Comparison of ENCODE assay signal across 2 cellular contexts in genomic region chr1:206479164-206480125, GRCh38.
A peak's percentile ranks its signal among the peaks of the same experiment; 100 is the strongest.
TF ChIP-seq lines count a peak whose summit lies in the region.

No MANE protein-coding gene starts in this region.

TF ChIP-seq in A549, 52 proteins besides CTCF, POLR2A, EP300 and RAD21:
- TF ChIP-seq PBX3 (IDR thresholded peaks at IDR 0.05) (no peak), POLR2AphosphoS2 (conservative IDR thresholded peaks at IDR 0.05; ENCODE audit: low read length) (no peak), SMC3 (IDR thresholded peaks at IDR 0.05) (peak; percentile 57)
- TF ChIP-seq, protein P1, sequence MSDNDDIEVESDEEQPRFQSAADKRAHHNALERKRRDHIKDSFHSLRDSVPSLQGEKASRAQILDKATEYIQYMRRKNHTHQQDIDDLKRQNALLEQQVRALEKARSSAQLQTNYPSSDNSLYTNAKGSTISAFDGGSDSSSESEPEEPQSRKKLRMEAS (IDR thresholded peaks at IDR 0.05) = no peak

TF ChIP-seq in GM12878, 131 proteins besides CTCF, POLR2A, EP300 and RAD21 (continued from another document):
- TF ChIP-seq, protein P2, sequence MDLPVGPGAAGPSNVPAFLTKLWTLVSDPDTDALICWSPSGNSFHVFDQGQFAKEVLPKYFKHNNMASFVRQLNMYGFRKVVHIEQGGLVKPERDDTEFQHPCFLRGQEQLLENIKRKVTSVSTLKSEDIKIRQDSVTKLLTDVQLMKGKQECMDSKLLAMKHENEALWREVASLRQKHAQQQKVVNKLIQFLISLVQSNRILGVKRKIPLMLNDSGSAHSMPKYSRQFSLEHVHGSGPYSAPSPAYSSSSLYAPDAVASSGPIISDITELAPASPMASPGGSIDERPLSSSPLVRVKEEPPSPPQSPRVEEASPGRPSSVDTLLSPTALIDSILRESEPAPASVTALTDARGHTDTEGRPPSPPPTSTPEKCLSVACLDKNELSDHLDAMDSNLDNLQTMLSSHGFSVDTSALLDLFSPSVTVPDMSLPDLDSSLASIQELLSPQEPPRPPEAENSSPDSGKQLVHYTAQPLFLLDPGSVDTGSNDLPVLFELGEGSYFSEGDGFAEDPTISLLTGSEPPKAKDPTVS (IDR thresholded peaks at IDR 0.05; ENCODE audit: low read depth, low read length) = no peak
- TF ChIP-seq YY1 (IDR thresholded peaks at IDR 0.05; ENCODE audit: low read depth, low read length) (peak; percentile 50; the same call in 1 of the 2 replicates), MYC (IDR thresholded peaks at IDR 0.05; ENCODE audit: insufficient read depth, insufficient read length, insufficient replicate concordance, low read length, severe bottlenecking) (no peak), RAD51 (IDR thresholded peaks at IDR 0.05) (no peak), ZNF207 (IDR thresholded peaks at IDR 0.05; ENCODE audit: borderline replicate concordance) (no peak), SMAD5 (IDR thresholded peaks at IDR 0.05; ENCODE audit: low read depth) (no peak), NBN (IDR thresholded peaks at IDR 0.05) (no peak), ZNF622 (IDR thresholded peaks at IDR 0.05) (no peak), SRF (IDR thresholded peaks at IDR 0.05; ENCODE audit: low read depth in 2 of 2, low read length in 2 of 2) (no peak), IRF4 (IDR thresholded peaks at IDR 0.05; ENCODE audit: low read depth, low read length) (no peak), SMC3 (IDR thresholded peaks at IDR 0.05; ENCODE audit: borderline replicate concordance, low read length) (peak; percentile 74), GABPA (IDR thresholded peaks at IDR 0.05; ENCODE audit: low read depth) (no peak), SPI1 (IDR thresholded peaks at IDR 0.05; ENCODE audit: borderline replicate concordance, insufficient read depth, low read depth, low read length) (no peak), MEF2B (IDR thresholded peaks at IDR 0.05; ENCODE audit: partially characterized antibody, poor library complexity, severe bottlenecking) (no peak), KLF5 (IDR thresholded peaks at IDR 0.05; ENCODE audit: partially characterized antibody) (no peak), ZNF24 (IDR thresholded peaks at IDR 0.05) (no peak), PML (IDR thresholded peaks at IDR 0.05; ENCODE audit: low read length) (no peak), IKZF1 (conservative IDR thresholded peaks at IDR 0.05) (no peak), PKNOX1 (IDR thresholded peaks at IDR 0.05) (peak; percentile 21; the same call in 1 of the 2 replicates), NRF1 (conservative IDR thresholded peaks at IDR 0.05; ENCODE audit: low read depth, low read length) (no peak), CHD4 (IDR thresholded peaks at IDR 0.05) (no peak), RCOR1 (conservative IDR thresholded peaks at IDR 0.05; ENCODE audit: low read depth, low read length) (no peak), YBX1 (IDR thresholded peaks at IDR 0.05) (no peak), CHD2 (IDR thresholded peaks at IDR 0.05; ENCODE audit: borderline replicate concordance, low read depth, low read length) (no peak), TAF1 (IDR thresholded peaks at IDR 0.05; ENCODE audit: borderline replicate concordance, low read depth, low read length) (no peak), FOXM1 (IDR thresholded peaks at IDR 0.05; ENCODE audit: low read depth, low read length) (no peak)
- TF ChIP-seq, protein P3, sequence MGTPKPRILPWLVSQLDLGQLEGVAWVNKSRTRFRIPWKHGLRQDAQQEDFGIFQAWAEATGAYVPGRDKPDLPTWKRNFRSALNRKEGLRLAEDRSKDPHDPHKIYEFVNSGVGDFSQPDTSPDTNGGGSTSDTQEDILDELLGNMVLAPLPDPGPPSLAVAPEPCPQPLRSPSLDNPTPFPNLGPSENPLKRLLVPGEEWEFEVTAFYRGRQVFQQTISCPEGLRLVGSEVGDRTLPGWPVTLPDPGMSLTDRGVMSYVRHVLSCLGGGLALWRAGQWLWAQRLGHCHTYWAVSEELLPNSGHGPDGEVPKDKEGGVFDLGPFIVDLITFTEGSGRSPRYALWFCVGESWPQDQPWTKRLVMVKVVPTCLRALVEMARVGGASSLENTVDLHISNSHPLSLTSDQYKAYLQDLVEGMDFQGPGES (IDR thresholded peaks at IDR 0.05) = no peak
- TF ChIP-seq, protein P4, sequence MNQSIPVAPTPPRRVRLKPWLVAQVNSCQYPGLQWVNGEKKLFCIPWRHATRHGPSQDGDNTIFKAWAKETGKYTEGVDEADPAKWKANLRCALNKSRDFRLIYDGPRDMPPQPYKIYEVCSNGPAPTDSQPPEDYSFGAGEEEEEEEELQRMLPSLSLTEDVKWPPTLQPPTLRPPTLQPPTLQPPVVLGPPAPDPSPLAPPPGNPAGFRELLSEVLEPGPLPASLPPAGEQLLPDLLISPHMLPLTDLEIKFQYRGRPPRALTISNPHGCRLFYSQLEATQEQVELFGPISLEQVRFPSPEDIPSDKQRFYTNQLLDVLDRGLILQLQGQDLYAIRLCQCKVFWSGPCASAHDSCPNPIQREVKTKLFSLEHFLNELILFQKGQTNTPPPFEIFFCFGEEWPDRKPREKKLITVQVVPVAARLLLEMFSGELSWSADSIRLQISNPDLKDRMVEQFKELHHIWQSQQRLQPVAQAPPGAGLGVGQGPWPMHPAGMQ (IDR thresholded peaks at IDR 0.05; ENCODE audit: borderline replicate concordance) = no peak
- TF ChIP-seq, protein P5, sequence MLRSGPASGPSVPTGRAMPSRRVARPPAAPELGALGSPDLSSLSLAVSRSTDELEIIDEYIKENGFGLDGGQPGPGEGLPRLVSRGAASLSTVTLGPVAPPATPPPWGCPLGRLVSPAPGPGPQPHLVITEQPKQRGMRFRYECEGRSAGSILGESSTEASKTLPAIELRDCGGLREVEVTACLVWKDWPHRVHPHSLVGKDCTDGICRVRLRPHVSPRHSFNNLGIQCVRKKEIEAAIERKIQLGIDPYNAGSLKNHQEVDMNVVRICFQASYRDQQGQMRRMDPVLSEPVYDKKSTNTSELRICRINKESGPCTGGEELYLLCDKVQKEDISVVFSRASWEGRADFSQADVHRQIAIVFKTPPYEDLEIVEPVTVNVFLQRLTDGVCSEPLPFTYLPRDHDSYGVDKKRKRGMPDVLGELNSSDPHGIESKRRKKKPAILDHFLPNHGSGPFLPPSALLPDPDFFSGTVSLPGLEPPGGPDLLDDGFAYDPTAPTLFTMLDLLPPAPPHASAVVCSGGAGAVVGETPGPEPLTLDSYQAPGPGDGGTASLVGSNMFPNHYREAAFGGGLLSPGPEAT (IDR thresholded peaks at IDR 0.05; ENCODE audit: low read depth) = no peak
- TF ChIP-seq, protein P6, sequence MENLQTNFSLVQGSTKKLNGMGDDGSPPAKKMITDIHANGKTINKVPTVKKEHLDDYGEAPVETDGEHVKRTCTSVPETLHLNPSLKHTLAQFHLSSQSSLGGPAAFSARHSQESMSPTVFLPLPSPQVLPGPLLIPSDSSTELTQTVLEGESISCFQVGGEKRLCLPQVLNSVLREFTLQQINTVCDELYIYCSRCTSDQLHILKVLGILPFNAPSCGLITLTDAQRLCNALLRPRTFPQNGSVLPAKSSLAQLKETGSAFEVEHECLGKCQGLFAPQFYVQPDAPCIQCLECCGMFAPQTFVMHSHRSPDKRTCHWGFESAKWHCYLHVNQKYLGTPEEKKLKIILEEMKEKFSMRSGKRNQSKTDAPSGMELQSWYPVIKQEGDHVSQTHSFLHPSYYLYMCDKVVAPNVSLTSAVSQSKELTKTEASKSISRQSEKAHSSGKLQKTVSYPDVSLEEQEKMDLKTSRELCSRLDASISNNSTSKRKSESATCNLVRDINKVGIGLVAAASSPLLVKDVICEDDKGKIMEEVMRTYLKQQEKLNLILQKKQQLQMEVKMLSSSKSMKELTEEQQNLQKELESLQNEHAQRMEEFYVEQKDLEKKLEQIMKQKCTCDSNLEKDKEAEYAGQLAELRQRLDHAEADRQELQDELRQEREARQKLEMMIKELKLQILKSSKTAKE (IDR thresholded peaks at IDR 0.05; ENCODE audit: low read depth, poor library complexity, severe bottlenecking) = no peak
- TF ChIP-seq, protein P1 (IDR thresholded peaks at IDR 0.05; ENCODE audit: low read depth, low read length) = no peak
